Comparison of ENCODE assay signal across 24 cellular contexts in the genomic region with DNA sequence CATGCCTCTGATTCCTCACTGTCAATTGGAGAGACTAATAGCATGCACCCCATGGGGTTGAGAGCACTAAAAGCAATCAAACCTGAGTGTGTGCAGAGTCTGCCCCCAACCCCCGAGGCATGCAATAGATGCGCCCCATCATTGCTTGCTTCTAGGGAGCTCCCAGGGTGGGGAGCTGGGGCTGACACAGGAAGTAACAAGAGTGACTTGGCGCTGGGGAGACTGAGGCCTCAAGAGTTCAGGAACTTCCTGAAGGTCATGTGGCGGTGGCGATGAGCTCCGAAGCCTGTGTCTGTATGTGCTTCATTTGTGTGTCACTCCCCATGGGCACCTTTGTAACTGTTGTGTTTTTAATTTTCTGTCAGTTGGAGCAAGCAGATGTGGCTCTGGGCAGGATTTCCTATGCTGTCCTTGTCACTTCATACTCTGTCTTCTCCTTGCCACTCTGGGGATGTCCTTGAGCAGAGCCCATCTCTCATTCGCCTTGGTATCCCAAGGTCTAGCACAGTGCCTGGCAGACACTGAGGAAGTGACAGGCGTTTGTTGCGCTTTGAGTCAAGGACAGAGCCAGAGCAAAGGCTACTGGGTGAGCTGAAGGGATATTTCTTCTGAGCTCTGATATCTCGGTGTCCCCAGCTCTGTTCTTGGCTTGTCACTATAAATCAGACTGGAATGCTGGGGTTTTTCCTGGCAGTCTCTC.
DNase-seq lines count a peak whose midpoint lies in the region; ATAC-seq and TF ChIP-seq lines count a peak whose summit lies in the region.
"Had no signal": no experiment of that assay in that cellular context is flagged by ENCODE, and none has a peak within 500 bp of the region (broad histone marks: within the 10 kb centered on the region; RNA-seq: fewer than 3 reads in every experiment).

No MANE protein-coding gene starts in this region.

- H3K4me1 ChIP-seq in SK-N-SH (ENCODE audit: control insufficient read depth in 1 of 2, insufficient read depth in 2 of 2, low read depth in 1 of 2, low read length in 1 of 2) (peaks cover 11 to 26% of the 10 kb centered on the region in 2 experiments; a peak in 2 of 4 replicates), heart left ventricle (peaks cover 0 to 48% (median 28%) of the 10 kb centered on the region in 12 donors), tibial artery (peaks cover 0 to 47% (median 29%) of the 10 kb centered on the region in 4 donors)
- H3K4me1 ChIP-seq: Caco-2 had no signal

- POLR2A ChIA-PET in SK-N-SH (lab: Yijun Ruan, JAX) = no interaction called here

- no peaks in the 10 kb centered on the region for H3K9me2 ChIP-seq in SK-N-SH

- no peak overlapping the region for H3K27ac ChIP-seq in SK-N-SH (ENCODE audit: low read depth in 2 of 2, low read length in 1 of 2)
- peak overlapping the region in 8 of 12 donors; percentile 22 to 70 (median 49) for H3K27ac ChIP-seq in heart left ventricle
- H3K27ac ChIP-seq in tibial artery = peak overlapping the region; percentile 15 to 63
- H3K27ac ChIP-seq: PC-9 had no signal

- H3K9me3 ChIP-seq in SK-N-SH = no peaks in the 10 kb centered on the region
- no peaks in the 10 kb centered on the region for H3K9me3 ChIP-seq in heart left ventricle
- no peaks in the 10 kb centered on the region for H3K9me3 ChIP-seq in tibial artery
- H3K9me3 ChIP-seq: Caco-2 had no signal

- CTCF ChIA-PET in SK-N-SH (lab: Yijun Ruan, JAX) = interaction anchor here (1.2 to 1.4 kb wide), 2 partner anchors 10 to 124 kb away, joined by 4 to 5 read pairs; no protein-coding TSS in a partner anchor

- TF ChIP-seq POLR2A in heart left ventricle (IDR thresholded peaks at IDR 0.05) = no peak

- no peak for TF ChIP-seq RAD21 in SK-N-SH (IDR thresholded peaks at IDR 0.05; ENCODE audit: low read length)

- peaks cover 85% of the 10 kb centered on the region for H3K79me2 ChIP-seq in SK-N-SH (ENCODE audit: insufficient read depth)

- H3F3A ChIP-seq in SK-N-SH (replicated peaks; ENCODE audit: insufficient read depth) = no peaks in the 10 kb centered on the region

- peak overlapping the region in 1 of 2 donors; percentile 42 for H3K27ac Mint-ChIP-seq in natural killer cell
- H3K27ac Mint-ChIP-seq: activated CD4-positive, alpha-beta memory T cell treated with anti-CD3 and anti-CD28 coated beads, Interleukin-2, amount 10 ng/mL, durations not matched to agents 7 days and 5 days; naive thymus-derived CD8-positive, alpha-beta T cell had no signal

- peaks cover 0 to 8% of the 10 kb centered on the region in 2 donors for H3K9me3 Mint-ChIP-seq in natural killer cell
- H3K9me3 Mint-ChIP-seq: activated CD4-positive, alpha-beta memory T cell treated with anti-CD3 and anti-CD28 coated beads, Interleukin-2, amount 10 ng/mL, durations not matched to agents 7 days and 5 days had no signal

- intact Hi-C loops in heart left ventricle (cut with DNase I) (loop anchor here in 1 of 10 donors (5.0 kb wide), 1 partner anchor 58 kb away; no protein-coding TSS in a partner anchor), natural killer cell (cut with micrococcal nuclease) (no loop called here), tibial artery (cut with DNase I; ENCODE audit: low total_unique reads) (no loop called here)

- ATAC-seq in SK-N-SH treated with all-trans-retinoic acid at 6 μM for 48 hours = peak; percentile 21; the same call in 1 of the 3 replicates
- peak; percentile 13 to 69 (median 46) for ATAC-seq in heart left ventricle
- peak; percentile 50 to 82 (median 55) for ATAC-seq in natural killer cell
- ATAC-seq in GM21381 (IDR thresholded peaks at IDR 0.05; ENCODE audit: unreplicated experiment) = no peak
- ATAC-seq: naive thymus-derived CD8-positive, alpha-beta T cell had no signal

- H3K27me3 Mint-ChIP-seq in natural killer cell (ENCODE audit: low read depth in 2 of 2) = no peaks in the 10 kb centered on the region
- H3K27me3 Mint-ChIP-seq: activated CD4-positive, alpha-beta memory T cell treated with anti-CD3 and anti-CD28 coated beads, Interleukin-2, amount 10 ng/mL, durations not matched to agents 7 days and 5 days; naive thymus-derived CD8-positive, alpha-beta T cell had no signal

- TF ChIP-seq EP300 in SK-N-SH (IDR thresholded peaks at IDR 0.05; ENCODE audit: borderline replicate concordance in 1 of 2, low read depth in 1 of 2, low read length in 1 of 2) = no peak

- H3K4me1 Mint-ChIP-seq in natural killer cell = peaks cover 16 to 17% of the 10 kb centered on the region in 2 donors
- H3K4me1 Mint-ChIP-seq: activated CD4-positive, alpha-beta memory T cell treated with anti-CD3 and anti-CD28 coated beads, Interleukin-2, amount 10 ng/mL, durations not matched to agents 7 days and 5 days had no signal

- DNase-seq in SK-N-SH (no peak), heart left ventricle (no peak), natural killer cell (no peak), tibial artery (no peak), amniotic stem cell (lab: John Stamatoyannopoulos, UW) (no peak), iPS-NIHi7 (ENCODE audit: extremely low spot score) (no peak)
- DNase-seq: activated CD4-positive, alpha-beta memory T cell treated with anti-CD3 and anti-CD28 coated beads, Interleukin-2, amount 10 ng/mL, durations not matched to agents 7 days and 5 days; activated CD4-positive, CD25-positive, alpha-beta regulatory T cell treated with anti-CD3 and anti-CD28 coated beads, Interleukin-2, amount 50 U/mL, for 72 hours; activated effector memory CD4-positive, alpha-beta T cell treated with anti-CD3 and anti-CD28 coated beads, Interleukin-2, amount 50 U/mL, for 16 hours; AML-193; Caco-2; DMS79 treated with DMSO at 0.1 percent for 48 hours; naive thymus-derived CD8-positive, alpha-beta T cell; NCI-H1105; NCI-H2081; NCI-H510A; NK-92 treated with Interleukin-12 subunit alpha and Interleukin-12 subunit beta, amount 100 ng/mL, for 24 hours; SHP77 treated with DMSO at 0.1 percent for 48 hours; stimulated activated CD4-positive, alpha-beta T cell treated with anti-CD3 and anti-CD28 coated beads, Interleukin-1b, Interleukin-23, amount 100 ng/mL, for 48 hours; T-helper 1 cell had no signal

- H3K4me3 ChIP-seq in SK-N-SH (ENCODE audit: low read depth in 2 of 2, low read length in 1 of 2) = no peak overlapping the region
- no peak overlapping the region for H3K4me3 ChIP-seq in heart left ventricle
- H3K4me3 ChIP-seq in tibial artery = no peak overlapping the region
- H3K4me3 ChIP-seq: coronary artery, PC-9 had no signal

- no peak overlapping the region for H3K4me2 ChIP-seq in SK-N-SH
- H3K4me2 ChIP-seq: PC-9 had no signal

- TF ChIP-seq CTCF in SK-N-SH (IDR thresholded peaks at IDR 0.05) = no peak
- TF ChIP-seq CTCF in heart left ventricle (IDR thresholded peaks at IDR 0.05) = no peak
- TF ChIP-seq CTCF in natural killer cell (IDR thresholded peaks at IDR 0.05) = no peak
- TF ChIP-seq CTCF in tibial artery (IDR thresholded peaks at IDR 0.05) = no peak

- H3K36me3 Mint-ChIP-seq in natural killer cell = no peaks in the 10 kb centered on the region
- H3K36me3 Mint-ChIP-seq: naive thymus-derived CD8-positive, alpha-beta T cell had no signal

- no peak overlapping the region for H3K9ac ChIP-seq in SK-N-SH

- 93% methylated on average over 10 of the region's 10 CpGs for WGBS in SK-N-SH (ENCODE audit: low lambda C conversion rate)
- 77 to 80% (median 78%) methylated on average over 10 of the region's 10 CpGs for WGBS in heart left ventricle, 4 donors

- H3K36me3 ChIP-seq in SK-N-SH (replicated peaks in 1 of 2; ENCODE audit: control insufficient read depth in 1 of 2, insufficient read depth in 2 of 2, low read length in 1 of 2) (peaks cover 0 to 8% of the 10 kb centered on the region in 2 experiments), heart left ventricle (no peaks in the 10 kb centered on the region), tibial artery (no peaks in the 10 kb centered on the region)

- peak overlapping the region; percentile 2 for H3K4me3 Mint-ChIP-seq in natural killer cell
- H3K4me3 Mint-ChIP-seq: activated CD4-positive, alpha-beta memory T cell treated with anti-CD3 and anti-CD28 coated beads, Interleukin-2, amount 10 ng/mL, durations not matched to agents 7 days and 5 days; naive thymus-derived CD8-positive, alpha-beta T cell had no signal

- no peak overlapping the region for H2AFZ ChIP-seq in SK-N-SH (ENCODE audit: low read depth)
- H2AFZ ChIP-seq: PC-9 had no signal

- H4K20me1 ChIP-seq in SK-N-SH (ENCODE audit: insufficient read depth) = peaks cover 80% of the 10 kb centered on the region

- H3K27me3 ChIP-seq in SK-N-SH (ENCODE audit: insufficient read depth) (no peaks in the 10 kb centered on the region), heart left ventricle (no peaks in the 10 kb centered on the region), tibial artery (no peaks in the 10 kb centered on the region)

TF ChIP-seq in SK-N-SH treated with all-trans-retinoic acid at 6 μM for 48 hours, 23 proteins besides CTCF, POLR2A, EP300 and RAD21 (continues in another document):
- no peak for TF ChIP-seq ISL1 (CRISPR knock-in tag; IDR thresholded peaks at IDR 0.05)
- TF ChIP-seq, protein P1, sequence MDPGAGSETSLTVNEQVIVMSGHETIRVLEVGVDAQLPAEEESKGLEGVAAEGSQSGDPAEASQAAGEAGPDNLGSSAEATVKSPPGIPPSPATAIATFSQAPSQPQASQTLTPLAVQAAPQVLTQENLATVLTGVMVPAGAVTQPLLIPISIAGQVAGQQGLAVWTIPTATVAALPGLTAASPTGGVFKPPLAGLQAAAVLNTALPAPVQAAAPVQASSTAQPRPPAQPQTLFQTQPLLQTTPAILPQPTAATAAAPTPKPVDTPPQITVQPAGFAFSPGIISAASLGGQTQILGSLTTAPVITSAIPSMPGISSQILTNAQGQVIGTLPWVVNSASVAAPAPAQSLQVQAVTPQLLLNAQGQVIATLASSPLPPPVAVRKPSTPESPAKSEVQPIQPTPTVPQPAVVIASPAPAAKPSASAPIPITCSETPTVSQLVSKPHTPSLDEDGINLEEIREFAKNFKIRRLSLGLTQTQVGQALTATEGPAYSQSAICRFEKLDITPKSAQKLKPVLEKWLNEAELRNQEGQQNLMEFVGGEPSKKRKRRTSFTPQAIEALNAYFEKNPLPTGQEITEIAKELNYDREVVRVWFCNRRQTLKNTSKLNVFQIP (CRISPR knock-in tag; IDR thresholded peaks at IDR 0.05; ENCODE audit: borderline replicate concordance, low read depth) = no peak

TF ChIP-seq in SK-N-SH, 30 proteins besides CTCF, POLR2A, EP300 and RAD21 (continues in another document):
- no peak for TF ChIP-seq MXI1 (IDR thresholded peaks at IDR 0.05; ENCODE audit: low read depth, low read length)
- no peak for TF ChIP-seq SMC3 (IDR thresholded peaks at IDR 0.05; ENCODE audit: low read depth, low read length)
- TF ChIP-seq POLR2AphosphoS5 (IDR thresholded peaks at IDR 0.05; ENCODE audit: low read depth, low read length) = no peak
- TF ChIP-seq RXRA (IDR thresholded peaks at IDR 0.05; ENCODE audit: borderline replicate concordance, low read depth) = no peak
- no peak for TF ChIP-seq NRF1 (IDR thresholded peaks at IDR 0.05; ENCODE audit: low read depth, low read length)
- no peak for TF ChIP-seq RFX5 (IDR thresholded peaks at IDR 0.05; ENCODE audit: low read length)

Comparison
In these comparisons a context has a peak if more than half of its experiments do, and no peak if none do; other contexts are left out.
1. H3K27ac ChIP-seq: peak in heart left ventricle (8 of 12) and tibial artery (2 of 2); none in SK-N-SH (0 of 2).